ENCODE assay signal across 8 cellular contexts in genomic region chr2:175154670-175155082, GRCh38. TPM values are rescaled to one million over a fixed set of nuclear protein-coding genes. Genes with fewer than 3 reads are reported as not detected.
A peak's percentile ranks its signal among the peaks of the same experiment; 100 is the strongest.
DNase-seq lines count a peak whose midpoint lies in the region; ATAC-seq and TF ChIP-seq lines count a peak whose summit lies in the region.

No MANE protein-coding gene starts in this region.

- no peak for TF ChIP-seq POLR2A in transverse colon (IDR thresholded peaks at IDR 0.05)

- no peaks in the 10 kb centered on the region for H3K36me3 ChIP-seq in transverse colon

- peak; percentile 16 for DNase-seq in AG20443 (ENCODE audit: low spot score)
- peak; percentile 64 to 74 for DNase-seq in cardiac fibroblast (ENCODE audit: low read depth in 2 of 2)
- DNase-seq in caudate nucleus (lab: John Stamatoyannopoulos, UW), result no peak
- DNase-seq in transverse colon, result no peak
- DNase-seq in SIG-M5 treated with dmso at 0.1 percent for 504 hours (lab: John Stamatoyannopoulos, UW; ENCODE audit: unreplicated experiment), result no peak
- no peak for DNase-seq in NCI-H345 (lab: John Stamatoyannopoulos, UW)

- H3K4me3 ChIP-seq in cardiac fibroblast (replicated peaks in 1 of 2; ENCODE audit: low read depth in 2 of 2, low read length in 2 of 2) (no peak overlapping the region), transverse colon (no peak overlapping the region)

- no peak for TF ChIP-seq CTCF in cardiac fibroblast (IDR thresholded peaks at IDR 0.05; ENCODE audit: low read depth, low read length)
- no peak for TF ChIP-seq CTCF in transverse colon (IDR thresholded peaks at IDR 0.05)

- in situ Hi-C loops in transverse colon (cut with MboI; ENCODE audit: low pct_ligation_motif_present in 1 of 4, low pct_unique_long_range_greater_than_20kb in 1 of 4, low sequenced_read_pairs in 3 of 4), result no loop called here

- TF ChIP-seq EP300 in transverse colon (IDR thresholded peaks at IDR 0.05; ENCODE audit: low read depth), result no peak

- H3K27me3 ChIP-seq in transverse colon, result no peaks in the 10 kb centered on the region

- intact Hi-C loops in transverse colon (cut with DNase I; ENCODE audit: low total_unique reads), result no loop called here

- peaks cover 3 to 31% (median 9%) of the 10 kb centered on the region in 4 donors for H3K4me1 ChIP-seq in transverse colon

- H3K27ac ChIP-seq in caudate nucleus (ENCODE audit: low read depth, low read length), result no peak overlapping the region
- H3K27ac ChIP-seq in transverse colon, result no peak overlapping the region

- H3K9me3 ChIP-seq in transverse colon, result no peaks in the 10 kb centered on the region

- peak; percentile 56 for ATAC-seq in GM19455 (IDR thresholded peaks at IDR 0.05; ENCODE audit: unreplicated experiment)
- ATAC-seq in HG03460 (IDR thresholded peaks at IDR 0.05; ENCODE audit: unreplicated experiment), result peak; percentile 60

RNA-seq across cellular contexts. Expression of gene ATF2, which starts 13.3 kb away (rescaled TPM):
- 10 to 100 TPM; 20.2 to 52.9 (median 30.0) TPM for total RNA-seq in transverse colon

RNA-seq across cellular contexts. Expression of gene ATP5MC3, which starts 26.8 kb away (rescaled TPM):
- total RNA-seq in transverse colon, result 100 to 1,000 TPM in 3 of 4 donors, 10 to 100 TPM in 1; 88.4 to 391 (median 181) TPM

Comparison
In these comparisons a context has a peak if more than half of its experiments do, and no peak if none do; other contexts are left out.
1. DNase-seq: peak in AG20443 (single experiment) and cardiac fibroblast (2 of 2); none in caudate nucleus (0 of 61), transverse colon (single experiment), SIG-M5 treated with dmso at 0.1 percent for 504 hours (single experiment) and NCI-H345 (single experiment).